Comparison of ENCODE assay signal across 11 cellular contexts in genomic region chr17:28338056-28338768, GRCh38. TPM values are rescaled to one million over a fixed set of nuclear protein-coding genes. Genes with fewer than 3 reads are reported as not detected.
DNase-seq lines count a peak whose midpoint lies in the region; ATAC-seq and TF ChIP-seq lines count a peak whose summit lies in the region.
"Had no signal": no experiment of that assay in that cellular context is flagged by ENCODE, and none has a peak within 500 bp of the region (broad histone marks: within the 10 kb centered on the region; RNA-seq: fewer than 3 reads in every experiment).

No MANE protein-coding gene starts in this region.

- H3K36me3 Mint-ChIP-seq in natural killer cell treated with Interleukin-12 subunit alpha and Interleukin-12 subunit beta and Interleukin-15 and Interleukin-18, amount 100 ng/mL, for 72 hours = peaks cover 4% of the 10 kb centered on the region
- H3K36me3 Mint-ChIP-seq in activated CD8-positive, alpha-beta T cell treated with anti-CD3 and anti-CD28 coated beads for 36 hours (ENCODE audit: low read depth) = peaks cover 12% of the 10 kb centered on the region
- H3K36me3 Mint-ChIP-seq: naive B cell had no signal

- H3K27me3 ChIP-seq in Panc1 (ENCODE audit: control insufficient read depth, insufficient read depth, low read length) (no peaks in the 10 kb centered on the region), esophagus squamous epithelium (no peaks in the 10 kb centered on the region)

- H3K4me3 Mint-ChIP-seq in natural killer cell treated with Interleukin-12 subunit alpha and Interleukin-12 subunit beta and Interleukin-15 and Interleukin-18, amount 100 ng/mL, for 72 hours = peak overlapping the region; percentile 95
- no peak overlapping the region for H3K4me3 Mint-ChIP-seq in activated CD8-positive, alpha-beta T cell treated with anti-CD3 and anti-CD28 coated beads for 36 hours

- no peaks in the 10 kb centered on the region; the same call in 1 of the 2 replicates for H3K36me3 ChIP-seq in Panc1 (ENCODE audit: control insufficient read depth, insufficient read depth, low read length)
- peaks cover 23 to 38% (median 31%) of the 10 kb centered on the region in 3 donors for H3K36me3 ChIP-seq in esophagus squamous epithelium

- H3K27ac ChIP-seq in Panc1 (ENCODE audit: low read length) = peak overlapping the region; percentile 40
- H3K27ac ChIP-seq in esophagus squamous epithelium = peak overlapping the region; percentile 34 to 99 (median 68)

- no peak for TF ChIP-seq CTCF in AG10803 (conservative IDR thresholded peaks at IDR 0.05; ENCODE audit: low read length)
- no peak for TF ChIP-seq CTCF in Panc1 (IDR thresholded peaks at IDR 0.05)
- no peak for TF ChIP-seq CTCF in esophagus squamous epithelium (IDR thresholded peaks at IDR 0.05)
- no peak for TF ChIP-seq CTCF in activated CD8-positive, alpha-beta T cell treated with anti-CD3 and anti-CD28 coated beads for 36 hours (IDR thresholded peaks at IDR 0.05)

- DNase-seq in AG10803 (ENCODE audit: low read depth) (peak; percentile 59), Panc1 (ENCODE audit: low read depth, low spot score) (no peak), esophagus squamous epithelium (lab: John Stamatoyannopoulos, UW) (no peak), HUDEP-2 (lab: John Stamatoyannopoulos, UW; ENCODE audit: unreplicated experiment in 76 of 76) (no peak), ureter (ENCODE audit: low spot score) (no peak)
- no peak for DNase-seq in natural killer cell treated with Interleukin-12 subunit alpha and Interleukin-12 subunit beta and Interleukin-15 and Interleukin-18, amount 100 ng/mL, for 72 hours (ENCODE audit: low spot score)
- no peak for DNase-seq in activated CD8-positive, alpha-beta T cell treated with anti-CD3 and anti-CD28 coated beads for 36 hours
- DNase-seq: activated CD4-positive, alpha-beta T cell treated with anti-CD3 and anti-CD28 coated beads, Interleukin-2, amount 50 U/mL, for 48 hours; MM.1S; naive B cell had no signal

- in situ Hi-C loops in Panc1 (cut with HindIII; ENCODE audit: low pct_unique_long_range_greater_than_20kb, low sequenced_read_pairs) = no loop called here

- H3K9me3 ChIP-seq in Panc1 (ENCODE audit: control insufficient read depth, insufficient read depth, low read depth, low read length) (no peaks in the 10 kb centered on the region), esophagus squamous epithelium (no peaks in the 10 kb centered on the region)

- peaks cover 27% of the 10 kb centered on the region for H3K4me1 ChIP-seq in Panc1 (ENCODE audit: control insufficient read depth, insufficient read depth, low read length)
- peaks cover 27 to 68% (median 42%) of the 10 kb centered on the region in 3 donors for H3K4me1 ChIP-seq in esophagus squamous epithelium

- POLR2A ChIA-PET in Panc1 (lab: Charles Lee) = interaction anchor here (0.5 kb wide), 1 partner anchor 107 kb away, joined by 6 read pairs; no protein-coding TSS in a partner anchor
- POLR2A ChIA-PET in activated CD8-positive, alpha-beta T cell treated with anti-CD3 and anti-CD28 coated beads for 36 hours (lab: Charles Lee) = interaction anchor here (1.0 to 1.1 kb wide), 2 partner anchors 18 to 22 kb away, joined by 3 to 4 read pairs; no protein-coding TSS in a partner anchor

- intact Hi-C loops in Panc1 (cut with micrococcal nuclease; ENCODE audit: unreplicated experiment) (no loop called here), esophagus squamous epithelium (cut with DNase I) (no loop called here)
- intact Hi-C loops in activated CD8-positive, alpha-beta T cell treated with anti-CD3 and anti-CD28 coated beads for 36 hours (cut with micrococcal nuclease) = no loop called here

- no peak for ATAC-seq in Panc1
- ATAC-seq in natural killer cell treated with Interleukin-12 subunit alpha and Interleukin-12 subunit beta and Interleukin-15 and Interleukin-18, amount 100 ng/mL, for 72 hours = no peak
- no peak for ATAC-seq in GM18519 (IDR thresholded peaks at IDR 0.05; ENCODE audit: low FRiP score, unreplicated experiment)
- ATAC-seq in activated CD8-positive, alpha-beta T cell treated with anti-CD3 and anti-CD28 coated beads for 36 hours = no peak

- WGBS in esophagus squamous epithelium, 2 donors = 48 to 61% methylated on average over 4 to 5 of the region's 5 CpGs

- no peak for TF ChIP-seq POLR2A in esophagus squamous epithelium (IDR thresholded peaks at IDR 0.05)

- BruUV-seq in Panc1 (replicated peaks; lab: Mats Ljungman, UMichigan) = no TSS peak

- H3K27me3 Mint-ChIP-seq in natural killer cell treated with Interleukin-12 subunit alpha and Interleukin-12 subunit beta and Interleukin-15 and Interleukin-18, amount 100 ng/mL, for 72 hours = no peaks in the 10 kb centered on the region
- H3K27me3 Mint-ChIP-seq in activated CD8-positive, alpha-beta T cell treated with anti-CD3 and anti-CD28 coated beads for 36 hours = no peaks in the 10 kb centered on the region
- H3K27me3 Mint-ChIP-seq: naive B cell had no signal

- CTCF ChIA-PET in Panc1 (lab: Charles Lee) = no interaction called here
- CTCF ChIA-PET in activated CD8-positive, alpha-beta T cell treated with anti-CD3 and anti-CD28 coated beads for 36 hours (lab: Charles Lee) = interaction anchor here (1.2 to 1.7 kb wide), 2 partner anchors 10 to 87 kb away, joined by 3 to 7 read pairs; no protein-coding TSS in a partner anchor

- peaks cover 29 to 36% of the 10 kb centered on the region in 2 donors for H3K4me1 Mint-ChIP-seq in natural killer cell treated with Interleukin-12 subunit alpha and Interleukin-12 subunit beta and Interleukin-15 and Interleukin-18, amount 100 ng/mL, for 72 hours (ENCODE audit: low read depth in 2 of 2)
- peaks cover 31% of the 10 kb centered on the region for H3K4me1 Mint-ChIP-seq in activated CD8-positive, alpha-beta T cell treated with anti-CD3 and anti-CD28 coated beads for 36 hours (ENCODE audit: low read depth)

- H3K27ac Mint-ChIP-seq in natural killer cell treated with Interleukin-12 subunit alpha and Interleukin-12 subunit beta and Interleukin-15 and Interleukin-18, amount 100 ng/mL, for 72 hours = peak overlapping the region in 1 of 2 donors; percentile 2
- H3K27ac Mint-ChIP-seq in activated CD8-positive, alpha-beta T cell treated with anti-CD3 and anti-CD28 coated beads for 36 hours = no peak overlapping the region

- H3K4me3 ChIP-seq in AG10803 (ENCODE audit: low read length) = no peak overlapping the region
- H3K4me3 ChIP-seq in Panc1 (ENCODE audit: low read depth in 2 of 2, low read length in 2 of 2) = no peak overlapping the region
- H3K4me3 ChIP-seq in esophagus squamous epithelium = peak overlapping the region in 1 of 4 donors; percentile 6

- H3K9me3 Mint-ChIP-seq in natural killer cell treated with Interleukin-12 subunit alpha and Interleukin-12 subunit beta and Interleukin-15 and Interleukin-18, amount 100 ng/mL, for 72 hours = no peaks in the 10 kb centered on the region
- H3K9me3 Mint-ChIP-seq in activated CD8-positive, alpha-beta T cell treated with anti-CD3 and anti-CD28 coated beads for 36 hours = no peaks in the 10 kb centered on the region
- H3K9me3 Mint-ChIP-seq: naive B cell had no signal

RNA-seq across cellular contexts. Expression of gene TNFAIP1, which starts 2.7 kb away (rescaled TPM):
- total RNA-seq in Panc1 (2021; ENCODE audit: unreplicated experiment) (55.8 TPM), esophagus squamous epithelium (10 to 100 TPM; 24.6 to 38.5 (median 30.4) TPM), ureter (55.1 TPM)
- polyA plus RNA-seq in Panc1 (2012; ENCODE audit: insufficient read length) = 63.6 TPM
- total RNA-seq in natural killer cell treated with Interleukin-12 subunit alpha and Interleukin-12 subunit beta and Interleukin-15 and Interleukin-18, amount 100 ng/mL, for 72 hours = 10 to 100 TPM; 20.4 to 24.9 TPM
- 10 to 100 TPM; 19.5 to 20.9 TPM for total RNA-seq in activated CD8-positive, alpha-beta T cell treated with anti-CD3 and anti-CD28 coated beads for 36 hours

RNA-seq across cellular contexts. Expression of gene IFT20, which starts 2.9 kb away (rescaled TPM):
- total RNA-seq in Panc1 (2021; ENCODE audit: unreplicated experiment) = 25.4 TPM
- polyA plus RNA-seq in Panc1 (2012; ENCODE audit: insufficient read length) = 22.1 TPM
- total RNA-seq in esophagus squamous epithelium = 10 to 100 TPM in 3 of 4 donors, 1 to 10 TPM in 1; 8.5 to 31.5 (median 17.1) TPM
- total RNA-seq in natural killer cell treated with Interleukin-12 subunit alpha and Interleukin-12 subunit beta and Interleukin-15 and Interleukin-18, amount 100 ng/mL, for 72 hours = 10 to 100 TPM; 17.7 to 18.2 TPM
- total RNA-seq in activated CD8-positive, alpha-beta T cell treated with anti-CD3 and anti-CD28 coated beads for 36 hours = 10 to 100 TPM; 16.7 to 18.8 TPM
- 48.8 TPM for total RNA-seq in ureter

RNA-seq across cellular contexts. Expression of gene POLDIP2, which starts 19.1 kb away (rescaled TPM):
- total RNA-seq in Panc1 (2021; ENCODE audit: unreplicated experiment) = 175 TPM
- 163 TPM for polyA plus RNA-seq in Panc1 (2012; ENCODE audit: insufficient read length)
- 100 to 1,000 TPM in 1 of 4 donors, 10 to 100 TPM in 3; 66.8 to 102 (median 90.9) TPM for total RNA-seq in esophagus squamous epithelium
- total RNA-seq in natural killer cell treated with Interleukin-12 subunit alpha and Interleukin-12 subunit beta and Interleukin-15 and Interleukin-18, amount 100 ng/mL, for 72 hours = 100 to 1,000 TPM in 1 of 2 donors, 10 to 100 TPM in 1; 74.9 to 122 TPM
- 10 to 100 TPM; 87.6 to 88.7 TPM for total RNA-seq in activated CD8-positive, alpha-beta T cell treated with anti-CD3 and anti-CD28 coated beads for 36 hours
- total RNA-seq in ureter = 74.6 TPM

RNA-seq across cellular contexts. Expression of gene TMEM97, which starts 19.2 kb away (rescaled TPM):
- total RNA-seq in Panc1 (2021; ENCODE audit: unreplicated experiment) (78.7 TPM), esophagus squamous epithelium (10 to 100 TPM in 3 of 4 donors, 1 to 10 TPM in 1; 6.8 to 16.4 (median 13.0) TPM), ureter (237 TPM)
- polyA plus RNA-seq in Panc1 (2012; ENCODE audit: insufficient read length) = 38.4 TPM
- 10 to 100 TPM; 30.7 to 60.4 TPM for total RNA-seq in natural killer cell treated with Interleukin-12 subunit alpha and Interleukin-12 subunit beta and Interleukin-15 and Interleukin-18, amount 100 ng/mL, for 72 hours
- 10 to 100 TPM; 36.1 to 36.2 TPM for total RNA-seq in activated CD8-positive, alpha-beta T cell treated with anti-CD3 and anti-CD28 coated beads for 36 hours

RNA-seq across cellular contexts. Expression of gene SEBOX, which starts 26.8 kb away (rescaled TPM):
- not detected for total RNA-seq in Panc1 (2021; ENCODE audit: unreplicated experiment)
- polyA plus RNA-seq in Panc1 (2012; ENCODE audit: insufficient read length) = not detected
- total RNA-seq in esophagus squamous epithelium = not detected
- total RNA-seq in natural killer cell treated with Interleukin-12 subunit alpha and Interleukin-12 subunit beta and Interleukin-15 and Interleukin-18, amount 100 ng/mL, for 72 hours = not detected
- total RNA-seq in activated CD8-positive, alpha-beta T cell treated with anti-CD3 and anti-CD28 coated beads for 36 hours = not detected
- not detected for total RNA-seq in ureter
